In the genomic region with DNA sequence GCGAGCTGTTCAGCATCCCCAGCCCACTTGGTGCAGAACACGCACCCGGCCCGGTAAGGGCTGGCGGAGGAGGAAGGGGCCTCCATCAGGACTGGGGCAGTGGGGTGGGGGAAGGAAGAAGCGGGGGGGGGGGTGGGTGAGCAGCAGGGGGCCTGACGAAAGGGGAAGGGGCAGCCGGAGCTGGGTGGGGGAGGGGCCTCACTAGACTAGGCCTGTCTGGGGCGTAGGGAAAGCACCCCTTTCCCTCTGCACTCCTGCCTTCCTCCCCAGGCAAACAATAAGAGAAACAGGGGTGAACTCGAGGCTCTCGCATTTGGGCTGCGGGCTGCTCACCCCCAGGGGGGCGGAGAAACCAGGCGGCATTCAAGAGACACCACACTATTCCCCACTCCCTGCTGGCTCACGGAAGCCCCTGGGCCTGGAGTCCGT, we compare ENCODE assay signal across 8 cellular contexts.
DNase-seq lines count a peak whose midpoint lies in the region; ATAC-seq and TF ChIP-seq lines count a peak whose summit lies in the region.

No MANE protein-coding gene starts in this region.

- no peak for TF ChIP-seq EP300 in upper lobe of left lung (IDR thresholded peaks at IDR 0.05)

- DNase-seq in ascending aorta (ENCODE audit: low spot score in 2 of 2) (no peak), memory B cell (ENCODE audit: low spot score in 2 of 2) (no peak), upper lobe of left lung (no peak), NCI-H187 (lab: John Stamatoyannopoulos, UW) (no peak), NCI-H1105 (lab: John Stamatoyannopoulos, UW) (no peak)

- peak; percentile 9 for ATAC-seq in HG03342 (IDR thresholded peaks at IDR 0.05; ENCODE audit: unreplicated experiment)
- ATAC-seq in memory B cell (ENCODE audit: low read depth): peak; percentile 21
- no peak for ATAC-seq in upper lobe of left lung (ENCODE audit: low FRiP score in 2 of 2)
- ATAC-seq in HG02884 (IDR thresholded peaks at IDR 0.05; ENCODE audit: unreplicated experiment): no peak

- H3K4me3 ChIP-seq in ascending aorta (peak overlapping the region; percentile 73 to 75), upper lobe of left lung (peak overlapping the region in 3 of 4 donors; percentile 63 to 67 (median 64))

- intact Hi-C loops in ascending aorta (cut with DNase I): no loop called here

- peak overlapping the region; percentile 77 for H3K4me3 Mint-ChIP-seq in memory B cell

- H3K27ac ChIP-seq in C4-2B (peak overlapping the region; percentile 68), ascending aorta (peak overlapping the region in 1 of 2 donors; percentile 7), upper lobe of left lung (peak overlapping the region; percentile 68 to 90 (median 82))

- TF ChIP-seq CTCF in C4-2B (conservative IDR thresholded peaks at IDR 0.05) (no peak), ascending aorta (IDR thresholded peaks at IDR 0.05) (no peak), upper lobe of left lung (IDR thresholded peaks at IDR 0.05) (no peak)

- H3K4me1 Mint-ChIP-seq in memory B cell: peaks cover 9% of the 10 kb centered on the region

- 25 to 28% methylated on average over 7 to 16 of the region's 16 CpGs for WGBS in upper lobe of left lung, 2 donors

- H3K27ac Mint-ChIP-seq in memory B cell: no peak overlapping the region

- no peaks in the 10 kb centered on the region for H3K9me3 Mint-ChIP-seq in memory B cell

- H3K27me3 Mint-ChIP-seq in memory B cell: no peaks in the 10 kb centered on the region

- peaks cover 8% of the 10 kb centered on the region for H3K36me3 Mint-ChIP-seq in memory B cell

- TF ChIP-seq POLR2A in upper lobe of left lung (IDR thresholded peaks at IDR 0.05): no peak

- H3K4me1 ChIP-seq in ascending aorta: peaks cover 0 to 12% of the 10 kb centered on the region in 2 donors
- peaks cover 14 to 24% (median 19%) of the 10 kb centered on the region in 4 donors for H3K4me1 ChIP-seq in upper lobe of left lung

- H3K27me3 ChIP-seq in ascending aorta (no peaks in the 10 kb centered on the region), upper lobe of left lung (no peaks in the 10 kb centered on the region)

- peaks cover 15 to 21% of the 10 kb centered on the region in 2 donors for H3K36me3 ChIP-seq in ascending aorta
- peaks cover 11 to 25% (median 18%) of the 10 kb centered on the region in 4 donors for H3K36me3 ChIP-seq in upper lobe of left lung

- no peaks in the 10 kb centered on the region for H3K9me3 ChIP-seq in ascending aorta
- H3K9me3 ChIP-seq in upper lobe of left lung: no peaks in the 10 kb centered on the region

Comparison
In these comparisons a context has a peak if more than half of its experiments do, and no peak if none do; other contexts are left out.
1. ATAC-seq: peak in HG03342 (single experiment) and memory B cell (single experiment); none in upper lobe of left lung (0 of 2) and HG02884 (single experiment).